8 cellular contexts compared by ENCODE assay signal in the genomic region with DNA sequence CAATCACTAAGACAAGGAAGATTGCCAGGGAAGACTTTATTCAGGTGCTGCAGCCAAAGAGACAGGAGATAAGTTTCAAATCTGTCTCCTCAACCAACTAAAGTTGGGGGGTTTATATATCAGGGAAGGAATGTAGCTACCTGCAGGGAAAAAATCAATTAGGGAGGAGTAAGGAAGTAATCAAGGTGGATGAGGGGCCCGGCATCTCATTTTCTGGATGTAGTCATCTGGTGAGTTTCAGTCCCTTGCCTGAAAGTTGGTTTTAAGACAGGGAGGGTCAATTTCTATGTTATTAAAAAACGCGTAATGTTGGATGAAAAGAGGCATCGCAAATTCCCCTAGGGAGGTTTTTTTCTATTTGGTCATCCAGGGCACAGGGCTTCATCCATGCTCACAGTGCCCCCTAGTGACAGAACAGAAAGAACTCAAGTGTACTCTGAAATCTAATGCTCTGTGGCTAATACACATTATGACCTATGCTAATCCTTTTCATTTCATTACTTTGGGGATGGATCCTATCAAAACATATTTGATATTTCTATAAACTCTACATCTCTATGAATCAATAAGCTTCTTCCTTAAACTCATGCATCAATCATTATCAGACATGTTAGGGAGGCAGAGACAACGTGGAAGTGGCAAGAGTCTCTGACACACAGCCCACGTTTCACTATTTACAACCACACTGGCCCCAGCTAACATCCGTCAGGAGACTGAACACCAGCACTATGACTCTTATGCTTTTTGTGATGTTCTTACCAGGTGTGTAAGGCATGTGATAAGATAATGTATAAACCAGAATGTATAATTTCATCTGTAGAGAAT.
DNase-seq lines count a peak whose midpoint lies in the region; ATAC-seq, FAIRE-seq and TF ChIP-seq lines count a peak whose summit lies in the region.

No MANE protein-coding gene starts in this region.

- TF ChIP-seq CTCF in BE2C (IDR thresholded peaks at IDR 0.05; ENCODE audit: low read depth, low read length) (peak; percentile 89), MM.1S (IDR thresholded peaks at IDR 0.05; ENCODE audit: low read length) (peak; percentile 81)

- peak overlapping the region; percentile 72 for H3K4me2 ChIP-seq in MM.1S (ENCODE audit: low read depth, low read length)

- H3K9me3 ChIP-seq in BE2C (no peaks in the 10 kb centered on the region), MM.1S (replicated peaks; ENCODE audit: insufficient read depth, low read length) (no peaks in the 10 kb centered on the region)

- H3K36me3 ChIP-seq in BE2C (no peaks in the 10 kb centered on the region), MM.1S (replicated peaks; ENCODE audit: insufficient read depth, low read length) (no peaks in the 10 kb centered on the region)

- H3K27ac ChIP-seq in MM.1S (ENCODE audit: low read length), result peak overlapping the region; percentile 12; the same call in 1 of the 2 replicates

- H3K9ac ChIP-seq in MM.1S (ENCODE audit: low read length), result peak overlapping the region; percentile 39; the same call in 1 of the 2 replicates

- H3F3A ChIP-seq in MM.1S (ENCODE audit: insufficient read depth, low read length), result 0 out of 2 replicates have a peak, but pooled peaks cover 4% of the 10 kb centered on the region

- H2AFZ ChIP-seq in MM.1S (ENCODE audit: low read length), result peak overlapping the region; percentile 63

- H3K9me2 ChIP-seq in MM.1S (replicated peaks; ENCODE audit: insufficient read depth, low read length), result no peaks in the 10 kb centered on the region

- no peak for TF ChIP-seq POLR2A in GM12892 (IDR thresholded peaks at IDR 0.05; ENCODE audit: low read depth, low read length)

- no peaks in the 10 kb centered on the region for H3K27me3 ChIP-seq in BE2C
- no peaks in the 10 kb centered on the region for H3K27me3 ChIP-seq in MM.1S (replicated peaks; ENCODE audit: insufficient read depth, low read length)

- peak; percentile 75 for DNase-seq in BE2C
- peak; percentile 10 for DNase-seq in GM12892 (ENCODE audit: insufficient read length)
- peak; percentile 73 for DNase-seq in MM.1S
- peak; percentile 86 for DNase-seq in SK-MEL-5 (ENCODE audit: low read depth, low spot score)
- DNase-seq in fibroblast of the conjunctiva (ENCODE audit: low read depth), result peak; percentile 37
- peak; percentile 65 for DNase-seq in retina
- no peak for DNase-seq in ecto neural progenitor cell (ENCODE audit: low spot score)

- peak overlapping the region; percentile 67 for H3K4me3 ChIP-seq in BE2C (ENCODE audit: low read depth, low read length)
- H3K4me3 ChIP-seq in MM.1S (ENCODE audit: low read length), result peak overlapping the region; percentile 43; the same call in 1 of the 2 replicates

- no peaks in the 10 kb centered on the region for H4K20me1 ChIP-seq in MM.1S (ENCODE audit: insufficient read depth, low read length)

- no peak for FAIRE-seq in GM12892 (lab: Jason Lieb, UNC)

- in situ Hi-C loops in SK-MEL-5 (cut with HindIII; ENCODE audit: low pct_unique_long_range_greater_than_20kb, low sequenced_read_pairs), result no loop called here

- H3K4me1 ChIP-seq in BE2C, result no peaks in the 10 kb centered on the region; the same call in 1 of the 2 replicates
- peaks cover 9% of the 10 kb centered on the region; the same call in 1 of the 2 replicates for H3K4me1 ChIP-seq in MM.1S (ENCODE audit: low read length)

- ATAC-seq in HG02610 (IDR thresholded peaks at IDR 0.05; ENCODE audit: unreplicated experiment), result peak; percentile 82

- H3K79me2 ChIP-seq in MM.1S (ENCODE audit: low read length), result no peaks in the 10 kb centered on the region
